ENCODE assay signal across 27 cellular contexts in the genomic region with DNA sequence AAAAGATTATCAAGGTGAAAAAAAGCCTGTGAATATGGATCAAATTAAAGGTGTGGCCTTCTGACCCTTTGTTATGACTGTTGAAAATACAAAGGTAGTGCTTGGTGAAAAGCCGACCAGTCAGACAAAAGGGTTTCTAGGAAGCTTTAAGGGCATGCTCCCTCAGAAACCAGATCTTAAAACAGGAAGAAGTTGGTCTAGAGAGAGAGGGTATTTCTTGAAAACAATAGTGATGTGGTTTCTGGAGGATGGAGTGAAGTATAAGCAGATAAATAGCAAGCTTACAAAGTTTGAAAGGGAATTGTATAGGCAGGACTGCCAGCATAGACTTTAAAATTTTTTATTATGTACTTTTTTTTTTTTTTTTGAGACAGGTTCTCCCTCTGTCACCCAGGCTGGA. TPM values are rescaled to one million over a fixed set of nuclear protein-coding genes. Genes with fewer than 3 reads are reported as not detected.
DNase-seq lines count a peak whose midpoint lies in the region; ATAC-seq and TF ChIP-seq lines count a peak whose summit lies in the region.
"Had no signal": no experiment of that assay in that cellular context is flagged by ENCODE, and none has a peak within 500 bp of the region (broad histone marks: within the 10 kb centered on the region; RNA-seq: fewer than 3 reads in every experiment).

No MANE protein-coding gene starts in this region.

- peak overlapping the region; percentile 28; the same call in 1 of the 2 replicates for H2AFZ ChIP-seq in GM23338

- no peaks in the 10 kb centered on the region; the same call in 2 of the 3 replicates for H3K36me3 Mint-ChIP-seq in GM23338 (ENCODE audit: low read depth)
- H3K36me3 Mint-ChIP-seq in activated T-helper 1 cell treated with anti-CD3 and anti-CD28 coated beads, Interleukin-12 subunit alpha, Interleukin-12 subunit beta, Interleukin-2, Interleukin-4 antibody, amounts not matched to agents 30 ng/mL and 10 ng/mL and 1 ng/mL, durations not matched to agents 14 hours and 24 hours and 36 hours (ENCODE audit: low read depth): no peaks in the 10 kb centered on the region

- H3K36me3 ChIP-seq in BLaER1 treated with 17β-estradiol and CSF1 and Interleukin-3, amounts not matched to agents 10 nM and 100 nM: no peaks in the 10 kb centered on the region
- no peaks in the 10 kb centered on the region for H3K36me3 ChIP-seq in GM23338 (ENCODE audit: insufficient read depth)
- H3K36me3 ChIP-seq: adrenal gland, brain microvascular endothelial cell, colonic mucosa, pancreas, right atrium auricular region, tibial artery had no signal

- no peak overlapping the region for H3K4me3 Mint-ChIP-seq in GM23338
- H3K4me3 Mint-ChIP-seq in activated T-helper 1 cell treated with anti-CD3 and anti-CD28 coated beads, Interleukin-12 subunit alpha, Interleukin-12 subunit beta, Interleukin-2, Interleukin-4 antibody, amounts not matched to agents 30 ng/mL and 10 ng/mL and 1 ng/mL, durations not matched to agents 14 hours and 24 hours and 36 hours: no peak overlapping the region
- H3K4me3 Mint-ChIP-seq: endodermal cell; nephron; stimulated activated naive CD8-positive, alpha-beta T cell treated with anti-CD3 and anti-CD28 coated beads, Interleukin-15, amount 100 ng/mL, for 72 hours had no signal

- no peak overlapping the region for H3K9ac ChIP-seq in BLaER1 treated with 17β-estradiol and CSF1 and Interleukin-3, amounts not matched to agents 10 nM and 100 nM

- H3F3A ChIP-seq in GM23338 (replicated peaks; ENCODE audit: low read depth): no peaks in the 10 kb centered on the region

- H3K27me3 ChIP-seq in BLaER1 treated with 17β-estradiol and CSF1 and Interleukin-3, amounts not matched to agents 10 nM and 100 nM: no peaks in the 10 kb centered on the region
- no peaks in the 10 kb centered on the region for H3K27me3 ChIP-seq in GM23338 (ENCODE audit: insufficient read depth)
- H3K27me3 ChIP-seq: adrenal gland, brain microvascular endothelial cell, colonic mucosa, pancreas, right atrium auricular region had no signal

- no peaks in the 10 kb centered on the region for H3K9me3 Mint-ChIP-seq in GM23338
- no peaks in the 10 kb centered on the region for H3K9me3 Mint-ChIP-seq in activated T-helper 1 cell treated with anti-CD3 and anti-CD28 coated beads, Interleukin-12 subunit alpha, Interleukin-12 subunit beta, Interleukin-2, Interleukin-4 antibody, amounts not matched to agents 30 ng/mL and 10 ng/mL and 1 ng/mL, durations not matched to agents 14 hours and 24 hours and 36 hours
- H3K9me3 Mint-ChIP-seq: activated T-cell treated with anti-CD3 and anti-CD28 coated beads, Interleukin-2, amount 50 U/mL, for 72 hours; endodermal cell; nephron; stimulated activated naive CD8-positive, alpha-beta T cell treated with anti-CD3 and anti-CD28 coated beads, Interleukin-15, amount 100 ng/mL, for 72 hours had no signal

- no peak overlapping the region for H3K27ac Mint-ChIP-seq in GM23338
- peak overlapping the region; percentile 40 for H3K27ac Mint-ChIP-seq in activated T-helper 1 cell treated with anti-CD3 and anti-CD28 coated beads, Interleukin-12 subunit alpha, Interleukin-12 subunit beta, Interleukin-2, Interleukin-4 antibody, amounts not matched to agents 30 ng/mL and 10 ng/mL and 1 ng/mL, durations not matched to agents 14 hours and 24 hours and 36 hours
- H3K27ac Mint-ChIP-seq: activated T-cell treated with anti-CD3 and anti-CD28 coated beads, Interleukin-2, amount 50 U/mL, for 72 hours; endodermal cell; nephron; stimulated activated naive CD8-positive, alpha-beta T cell treated with anti-CD3 and anti-CD28 coated beads, Interleukin-15, amount 100 ng/mL, for 72 hours had no signal

- H3K4me3 ChIP-seq in BLaER1 treated with 17β-estradiol and CSF1 and Interleukin-3, amounts not matched to agents 10 nM and 100 nM: no peak overlapping the region
- no peak overlapping the region for H3K4me3 ChIP-seq in GM23338
- H3K4me3 ChIP-seq: adrenal gland, colonic mucosa, pancreas, right atrium auricular region, tibial artery had no signal

- H3K9me3 ChIP-seq in BLaER1 treated with 17β-estradiol and CSF1 and Interleukin-3, amounts not matched to agents 10 nM and 100 nM (replicated peaks in 1 of 11): no peaks in the 10 kb centered on the region
- H3K9me3 ChIP-seq: adrenal gland, colonic mucosa, pancreas, right atrium auricular region, tibial artery had no signal

- no peak for ATAC-seq in GM23338
- ATAC-seq in GM21423 (IDR thresholded peaks at IDR 0.05; ENCODE audit: unreplicated experiment): no peak
- ATAC-seq: pancreas; stimulated activated naive CD8-positive, alpha-beta T cell treated with anti-CD3 and anti-CD28 coated beads, Interleukin-15, amount 100 ng/mL, for 72 hours had no signal

- DNase-seq in GM23338 (ENCODE audit: low spot score): no peak
- DNase-seq in activated T-helper 1 cell treated with anti-CD3 and anti-CD28 coated beads, Interleukin-12 subunit alpha, Interleukin-12 subunit beta, Interleukin-2, Interleukin-4 antibody, amounts not matched to agents 30 ng/mL and 10 ng/mL and 1 ng/mL, durations not matched to agents 14 hours and 24 hours and 36 hours (ENCODE audit: low spot score): no peak
- DNase-seq in stimulated activated CD4-positive, alpha-beta T cell treated with anti-CD3 and anti-CD28 coated beads, Interleukin-2, amount 100 ng/mL, for 24 hours: no peak
- no peak for DNase-seq in NCI-H1105 treated with DMSO at 0.1 percent for 48 hours (lab: John Stamatoyannopoulos, UW)
- DNase-seq: activated T-cell treated with anti-CD3 and anti-CD28 coated beads, Interleukin-2, amount 50 U/mL, for 72 hours; adrenal gland; brain microvascular endothelial cell; colonic mucosa; DMS53; endodermal cell; GDM1; HCEC 1CT; midbrain; MM.1S; NCI-H1436 treated with DMSO at 0.1 percent for 48 hours; NCI-H510A; NK-92 treated with Interleukin-12 subunit alpha and Interleukin-12 subunit beta, amount 100 ng/mL, for 24 hours; pancreas; stimulated activated naive CD8-positive, alpha-beta T cell treated with anti-CD3 and anti-CD28 coated beads, Interleukin-15, amount 100 ng/mL, for 72 hours; tibial artery had no signal

- TF ChIP-seq CTCF in GM23338 (conservative IDR thresholded peaks at IDR 0.05; ENCODE audit: low read depth in 2 of 2): no peak

- no peaks in the 10 kb centered on the region for H3K79me2 ChIP-seq in GM23338 (replicated peaks; ENCODE audit: insufficient read depth)

- H3K27ac ChIP-seq in BLaER1 treated with 17β-estradiol and CSF1 and Interleukin-3, amounts not matched to agents 10 nM and 100 nM: no peak overlapping the region
- no peak overlapping the region for H3K27ac ChIP-seq in GM23338 (ENCODE audit: low read depth)
- H3K27ac ChIP-seq: adrenal gland, brain microvascular endothelial cell, colonic mucosa, pancreas, right atrium auricular region, tibial artery, VCaP had no signal

- peaks cover 13 to 33% (median 23%) of the 10 kb centered on the region in 10 experiments for H3K4me1 ChIP-seq in BLaER1 treated with 17β-estradiol and CSF1 and Interleukin-3, amounts not matched to agents 10 nM and 100 nM
- H3K4me1 ChIP-seq in GM23338 (ENCODE audit: insufficient read depth): peaks cover 4% of the 10 kb centered on the region
- H3K4me1 ChIP-seq: colonic mucosa, pancreas had no signal

- peaks cover 13% of the 10 kb centered on the region for H3K27me3 Mint-ChIP-seq in GM23338 (ENCODE audit: insufficient read depth, low read depth, poor library complexity)
- H3K27me3 Mint-ChIP-seq in activated T-helper 1 cell treated with anti-CD3 and anti-CD28 coated beads, Interleukin-12 subunit alpha, Interleukin-12 subunit beta, Interleukin-2, Interleukin-4 antibody, amounts not matched to agents 30 ng/mL and 10 ng/mL and 1 ng/mL, durations not matched to agents 14 hours and 24 hours and 36 hours (ENCODE audit: insufficient read depth): peaks cover 2% of the 10 kb centered on the region
- H3K27me3 Mint-ChIP-seq: stimulated activated naive CD8-positive, alpha-beta T cell treated with anti-CD3 and anti-CD28 coated beads, Interleukin-15, amount 100 ng/mL, for 72 hours had no signal

- no peaks in the 10 kb centered on the region for H3K9me2 ChIP-seq in GM23338 (ENCODE audit: insufficient read depth)

- intact Hi-C loops in activated T-helper 1 cell treated with anti-CD3 and anti-CD28 coated beads, Interleukin-12 subunit alpha, Interleukin-12 subunit beta, Interleukin-2, Interleukin-4 antibody, amounts not matched to agents 30 ng/mL and 10 ng/mL and 1 ng/mL, durations not matched to agents 14 hours and 24 hours and 36 hours (cut with micrococcal nuclease): no loop called here

- H4K20me1 ChIP-seq in BLaER1 treated with 17β-estradiol and CSF1 and Interleukin-3, amounts not matched to agents 10 nM and 100 nM: no peaks in the 10 kb centered on the region
- no peaks in the 10 kb centered on the region for H4K20me1 ChIP-seq in GM23338 (replicated peaks; ENCODE audit: insufficient read depth)

- peaks cover 15% of the 10 kb centered on the region for H3K4me1 Mint-ChIP-seq in GM23338
- H3K4me1 Mint-ChIP-seq in activated T-helper 1 cell treated with anti-CD3 and anti-CD28 coated beads, Interleukin-12 subunit alpha, Interleukin-12 subunit beta, Interleukin-2, Interleukin-4 antibody, amounts not matched to agents 30 ng/mL and 10 ng/mL and 1 ng/mL, durations not matched to agents 14 hours and 24 hours and 36 hours (ENCODE audit: low read depth): peaks cover 24% of the 10 kb centered on the region

- H3K4me2 ChIP-seq in BLaER1 treated with 17β-estradiol and CSF1 and Interleukin-3, amounts not matched to agents 10 nM and 100 nM: peak overlapping the region in 7 of 11 experiments; percentile 0 to 24 (median 11); a peak in 4 of 22 replicates
- H3K4me2 ChIP-seq in GM23338: no peak overlapping the region

RNA-seq across cellular contexts. Expression of a gene that starts 5.0 kb away (rescaled TPM):
- 22.8 and 25.2 TPM in 2 replicates for total RNA-seq in GM23338 (2014; rRNA removed; shearing (Covaris generic))
- polyA plus RNA-seq in GM23338 (2016; fragmentation: Nextera tagmentation; extraction: Ambion mirVana): 24.4 and 24.6 TPM in 2 replicates
- total RNA-seq in activated T-helper 1 cell treated with anti-CD3 and anti-CD28 coated beads, Interleukin-12 subunit alpha, Interleukin-12 subunit beta, Interleukin-2, Interleukin-4 antibody, amounts not matched to agents 30 ng/mL and 10 ng/mL and 1 ng/mL, durations not matched to agents 14 hours and 24 hours and 36 hours: 17.0 and 17.6 TPM in 2 replicates

RNA-seq across cellular contexts. Expression of a gene that starts 12.3 kb away (rescaled TPM):
- total RNA-seq in GM23338 (2014; rRNA removed; shearing (Covaris generic)): 2.5 and 4.7 TPM in 2 replicates
- 4.1 and 4.6 TPM in 2 replicates for polyA plus RNA-seq in GM23338 (2016; fragmentation: Nextera tagmentation; extraction: Ambion mirVana)
- total RNA-seq in activated T-helper 1 cell treated with anti-CD3 and anti-CD28 coated beads, Interleukin-12 subunit alpha, Interleukin-12 subunit beta, Interleukin-2, Interleukin-4 antibody, amounts not matched to agents 30 ng/mL and 10 ng/mL and 1 ng/mL, durations not matched to agents 14 hours and 24 hours and 36 hours: 3.2 and 3.7 TPM in 2 replicates

RNA-seq across cellular contexts. Expression of a gene that starts 30.0 kb away (rescaled TPM):
- 8.7 and 13.8 TPM in 2 replicates for total RNA-seq in GM23338 (2014; rRNA removed; shearing (Covaris generic))
- polyA plus RNA-seq in GM23338 (2016; fragmentation: Nextera tagmentation; extraction: Ambion mirVana): 8.0 and 12.4 TPM in 2 replicates
- total RNA-seq in activated T-helper 1 cell treated with anti-CD3 and anti-CD28 coated beads, Interleukin-12 subunit alpha, Interleukin-12 subunit beta, Interleukin-2, Interleukin-4 antibody, amounts not matched to agents 30 ng/mL and 10 ng/mL and 1 ng/mL, durations not matched to agents 14 hours and 24 hours and 36 hours: not detected in 2 replicates
- total RNA-seq: activated T-cell treated with anti-CD3 and anti-CD28 coated beads, Interleukin-2, amount 50 U/mL, for 72 hours; adrenal gland; colonic mucosa; liver; pancreas; right atrium auricular region; T-helper 1 cell treated with Interleukin-12 subunit alpha and Interleukin-12 subunit beta and Interleukin-4 antibody, amounts not matched to agents 30 ng/mL and 1 ng/mL, for 36 hours had no signal
- polyA plus RNA-seq: adrenal gland, liver, pancreas had no signal

RNA-seq across cellular contexts. Expression of a gene that starts 46.2 kb away (rescaled TPM):
- 15.6 and 19.1 TPM in 2 replicates for total RNA-seq in GM23338 (2014; rRNA removed; shearing (Covaris generic))
- 9.8 and 9.9 TPM in 2 replicates for polyA plus RNA-seq in GM23338 (2016; fragmentation: Nextera tagmentation; extraction: Ambion mirVana)
- 1.6 and 2.1 TPM in 2 replicates for total RNA-seq in activated T-helper 1 cell treated with anti-CD3 and anti-CD28 coated beads, Interleukin-12 subunit alpha, Interleukin-12 subunit beta, Interleukin-2, Interleukin-4 antibody, amounts not matched to agents 30 ng/mL and 10 ng/mL and 1 ng/mL, durations not matched to agents 14 hours and 24 hours and 36 hours
- total RNA-seq: adrenal gland, colonic mucosa, liver, right atrium auricular region had no signal
- polyA plus RNA-seq: liver had no signal

RNA-seq across cellular contexts. Expression of a gene that starts 57.4 kb away (rescaled TPM):
- not detected in 2 replicates for total RNA-seq in GM23338 (2014; rRNA removed; shearing (Covaris generic))
- not detected in 2 replicates for polyA plus RNA-seq in GM23338 (2016; fragmentation: Nextera tagmentation; extraction: Ambion mirVana)
- total RNA-seq in activated T-helper 1 cell treated with anti-CD3 and anti-CD28 coated beads, Interleukin-12 subunit alpha, Interleukin-12 subunit beta, Interleukin-2, Interleukin-4 antibody, amounts not matched to agents 30 ng/mL and 10 ng/mL and 1 ng/mL, durations not matched to agents 14 hours and 24 hours and 36 hours: not detected in 2 replicates
- total RNA-seq: activated T-cell treated with anti-CD3 and anti-CD28 coated beads, Interleukin-2, amount 50 U/mL, for 72 hours; adrenal gland; colonic mucosa; endodermal cell; liver; pancreas; right atrium auricular region; T-helper 1 cell treated with Interleukin-12 subunit alpha and Interleukin-12 subunit beta and Interleukin-4 antibody, amounts not matched to agents 30 ng/mL and 1 ng/mL, for 36 hours had no signal
- polyA plus RNA-seq: adrenal gland, liver, pancreas had no signal
